In the genomic region with DNA sequence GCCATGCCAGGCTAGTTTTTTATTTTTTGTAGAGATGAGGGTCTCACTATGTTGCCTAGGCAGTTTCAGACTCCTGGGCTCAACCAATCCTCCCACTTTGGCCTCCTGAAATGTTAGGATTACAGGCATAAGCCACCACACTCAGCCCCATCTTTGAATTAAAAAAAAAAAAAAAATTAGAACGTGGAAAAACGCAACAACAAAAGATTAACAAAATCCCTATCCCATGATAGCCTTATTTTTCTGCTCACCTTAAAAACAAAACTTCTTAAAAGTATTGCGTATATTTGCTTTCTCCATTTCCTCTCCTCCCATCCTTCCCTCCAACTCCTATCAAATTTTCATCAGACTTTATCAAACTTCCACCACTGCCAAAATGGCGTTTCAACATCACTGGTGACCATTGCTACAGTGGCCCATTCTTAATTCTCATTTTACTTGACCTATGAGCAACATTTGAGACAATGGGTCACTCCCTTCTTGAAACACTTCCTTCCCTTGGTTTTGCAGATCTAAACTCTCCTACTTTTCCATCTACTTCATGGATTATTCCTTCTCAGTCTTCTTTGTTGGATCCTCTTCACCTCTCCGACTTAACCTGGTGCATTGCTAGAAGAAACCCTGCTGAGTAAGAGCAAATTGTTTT, we compare ENCODE assay signal across 1 cellular context.
TF ChIP-seq lines count a peak whose summit lies in the region.

No MANE protein-coding gene starts in this region.

TF ChIP-seq in SK-N-SH treated with all-trans-retinoic acid at 6 μM for 48 hours, 23 proteins besides CTCF, POLR2A, EP300 and RAD21 (continued from another document):
- TF ChIP-seq ZFP30 (CRISPR knock-in tag; IDR thresholded peaks at IDR 0.05) (no peak), ISL1 (CRISPR knock-in tag; IDR thresholded peaks at IDR 0.05) (no peak)
